ENCODE assay signal across 5 cellular contexts in the genomic region with DNA sequence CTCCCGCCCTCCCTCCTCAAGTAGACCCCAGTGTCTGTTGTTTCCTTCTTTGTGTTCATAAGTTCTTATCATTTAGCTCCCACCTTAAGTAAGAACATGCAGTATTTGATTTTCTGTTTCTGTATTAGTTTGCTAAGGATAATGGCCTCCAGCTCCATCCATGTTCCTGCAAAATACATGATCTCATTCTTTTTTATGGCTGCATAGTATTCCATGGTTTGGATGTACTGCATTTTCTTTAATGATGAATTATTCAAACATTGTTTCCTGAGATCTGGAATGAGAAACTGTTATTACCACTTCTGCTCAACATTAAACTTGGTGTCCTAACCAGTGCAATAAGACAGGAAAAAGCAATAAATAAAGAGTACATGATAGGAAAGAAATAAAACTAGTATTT. TPM values are rescaled to one million over a fixed set of nuclear protein-coding genes. Genes with fewer than 3 reads are reported as not detected.
DNase-seq lines count a peak whose midpoint lies in the region; ATAC-seq, FAIRE-seq and TF ChIP-seq lines count a peak whose summit lies in the region.
"Not testable (repeated sequence)": the region's sequence is repeated elsewhere in the genome, so short reads cannot be mapped to it uniquely, and the experiment has no call there.

No MANE protein-coding gene starts in this region.

- H3K4me1 ChIP-seq in A549; HEK293 (ENCODE audit: control insufficient read depth, insufficient read depth, low read length); K562 (replicated peaks in 1 of 2; ENCODE audit: control insufficient read depth in 2 of 2, insufficient read depth in 2 of 2, low read length in 2 of 2); pancreas; small intestine (ENCODE audit: control insufficient read depth in 2 of 2, insufficient read depth in 1 of 2, low read depth in 1 of 2, low read length in 1 of 2): not testable (repeated sequence)

- CTCF ChIA-PET in A549 (lab: Yijun Ruan, JAX); HEK293 (lab: Yijun Ruan, JAX); K562 (lab: Yijun Ruan, JAX; ENCODE audit: low intra/inter-chr PET ratio): not testable (repeated sequence)

- FAIRE-seq in A549 (lab: Jason Lieb, UNC): peak; percentile 23
- not testable (repeated sequence) for FAIRE-seq in K562 (lab: Jason Lieb, UNC)
- FAIRE-seq in pancreas (lab: Jason Lieb, UNC): peak; percentile 29
- FAIRE-seq in small intestine (lab: Jason Lieb, UNC): peak; percentile 64

- not testable (repeated sequence) for H3K4me3 ChIP-seq in A549; HEK293 (ENCODE audit: low read depth, low read length); K562; pancreas; small intestine (ENCODE audit: low read depth in 1 of 2, low read length in 2 of 2)

- not testable (repeated sequence) for H3K9ac ChIP-seq in K562 (ENCODE audit: insufficient read depth in 1 of 2, low read depth in 2 of 2, low read length in 2 of 2)

- TF ChIP-seq EP300 in A549 (IDR thresholded peaks at IDR 0.05); K562 (IDR thresholded peaks at IDR 0.05; ENCODE audit: low read length): not testable (repeated sequence)

- H3K36me3 ChIP-seq in HEK293 (ENCODE audit: control insufficient read depth in 2 of 2, insufficient read depth in 1 of 2, low read length in 2 of 2); K562 (ENCODE audit: control insufficient read depth, insufficient read depth, low read length); pancreas; small intestine (ENCODE audit: control insufficient read depth in 2 of 2, insufficient read depth in 2 of 2, low read length in 2 of 2): not testable (repeated sequence)

- not testable (repeated sequence) for H3K9me1 ChIP-seq in K562 (ENCODE audit: control insufficient read depth, insufficient read depth, low read length)

- TF ChIP-seq RAD21 in A549 (conservative IDR thresholded peaks at IDR 0.05 in 1 of 2, IDR thresholded peaks at IDR 0.05 in 1 of 2); K562 (CRISPR knock-in tag; conservative IDR thresholded peaks at IDR 0.05 in 1 of 2, IDR thresholded peaks at IDR 0.05 in 1 of 2): not testable (repeated sequence)

- TF ChIP-seq CTCF in A549 (IDR thresholded peaks at IDR 0.05); HEK293 (tag by site-specific recombination; IDR thresholded peaks at IDR 0.05); K562 (IDR thresholded peaks at IDR 0.05 in 2 of 3, conservative IDR thresholded peaks at IDR 0.05 in 1 of 3; ENCODE audit: insufficient read depth in 2 of 3, low read depth in 1 of 3, low read length in 3 of 3); pancreas (IDR thresholded peaks at IDR 0.05): not testable (repeated sequence)

- not testable (repeated sequence) for H2AFZ ChIP-seq in K562 (ENCODE audit: low read depth, low read length)

- not testable (repeated sequence) for H4K20me1 ChIP-seq in K562 (replicated peaks; ENCODE audit: control insufficient read depth, insufficient read depth, low read length)

- H3K4me2 ChIP-seq in A549; K562 (ENCODE audit: insufficient read depth, low read length): not testable (repeated sequence)

- WGBS in A549 (ENCODE audit: missing lambda C conversion rate): 9% methylated on average over 1 of the region's 1 CpG
- no CpG with 5 or more reads among the region's 1 CpG for WGBS in K562 (ENCODE audit: insufficient coverage, low coverage, missing lambda C conversion rate)
- 82% methylated on average over 1 of the region's 1 CpG for WGBS in pancreas, 2 donors
- WGBS in small intestine, 3 donors: 0 to 53% (median 50%) methylated on average over 1 of the region's 1 CpG

- not testable (repeated sequence) for ATAC-seq in A549, K562, pancreas

- intact Hi-C loops in K562 (cut with micrococcal nuclease); pancreas (cut with DNase I): not testable (repeated sequence)

- not testable (repeated sequence) for H3K9me3 ChIP-seq in A549; HEK293 (ENCODE audit: control insufficient read depth, insufficient read depth, low read depth, low read length); K562 (replicated peaks; ENCODE audit: control insufficient read depth, insufficient read depth, low read depth, low read length); pancreas; small intestine (ENCODE audit: control insufficient read depth, low read depth)

- POLR2A ChIA-PET in A549 (lab: Yijun Ruan, JAX); HEK293 (lab: Yijun Ruan, JAX); K562 (lab: Yijun Ruan, JAX): not testable (repeated sequence)

- in situ Hi-C loops in K562 (cut with MboI): not testable (repeated sequence)

- DNase-seq in A549 (ENCODE audit: low read depth in 1 of 2, low spot score in 1 of 2); K562 (ENCODE audit: extremely low read depth in 1 of 4, low spot score in 3 of 4); pancreas; small intestine: not testable (repeated sequence)

- not testable (repeated sequence) for BruUV-seq in K562 (replicated peaks; lab: Mats Ljungman, UMichigan)

- H3K79me2 ChIP-seq in K562 (ENCODE audit: control insufficient read depth, insufficient read depth, low read length): not testable (repeated sequence)

- H3K27me3 ChIP-seq in K562 (ENCODE audit: control insufficient read depth in 2 of 2, insufficient read depth in 2 of 2, low read length in 2 of 2); pancreas; small intestine (ENCODE audit: control insufficient read depth in 2 of 2, insufficient read depth in 2 of 2, low read length in 2 of 2): not testable (repeated sequence)

- not testable (repeated sequence) for H3K27ac ChIP-seq in A549; HEK293 (ENCODE audit: extremely low read depth, low read depth, low read length); K562 (ENCODE audit: extremely low read depth, low read depth, low read length); pancreas; small intestine (ENCODE audit: low read depth in 1 of 2, low read length in 1 of 2)

- not testable (repeated sequence) for TF ChIP-seq POLR2A in A549 (IDR thresholded peaks at IDR 0.05; ENCODE audit: low read length); K562 (conservative IDR thresholded peaks at IDR 0.05)

TF ChIP-seq in HEK293, 187 proteins besides CTCF, POLR2A, EP300 and RAD21:
- TF ChIP-seq ZNF146 (tag by site-specific recombination; IDR thresholded peaks at IDR 0.05): peak; percentile 94
- TF ChIP-seq, protein P1, sequence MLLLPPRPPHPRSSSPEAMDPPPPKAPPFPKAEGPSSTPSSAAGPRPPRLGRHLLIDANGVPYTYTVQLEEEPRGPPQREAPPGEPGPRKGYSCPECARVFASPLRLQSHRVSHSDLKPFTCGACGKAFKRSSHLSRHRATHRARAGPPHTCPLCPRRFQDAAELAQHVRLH (tag by site-specific recombination; IDR thresholded peaks at IDR 0.05): 0 out of 2 replicates have a peak, but pooled peaks have one; percentile 38

TF ChIP-seq in K562, 482 proteins besides CTCF, POLR2A, EP300 and RAD21:
- peak; percentile 27; the same call in 1 of the 2 replicates for TF ChIP-seq BCOR (IDR thresholded peaks at IDR 0.05)
- TF ChIP-seq RBM25 (IDR thresholded peaks at IDR 0.05; ENCODE audit: low read depth, low read length, severe bottlenecking): peak; percentile 74
- peak; percentile 77 for TF ChIP-seq ZNF146 (CRISPR knock-in tag; IDR thresholded peaks at IDR 0.05; ENCODE audit: unreplicated experiment)

RNA-seq across cellular contexts. Expression of gene PHF6, which starts 18.3 kb away (rescaled TPM):
- polyA plus RNA-seq in A549 (2011; rRNA removed) (28.7 and 29.3 TPM in 2 replicates), A549 (2017; fragmentation: RNase III; extraction: RNeasy Plus Mini Kit Qiagen cat#74134 plus additional on column Dnase treatment) (25.1 to 25.6 TPM (median 25.2 TPM) in 3 replicates), K562 (2011; rRNA removed) (37.0 and 48.7 TPM in 2 replicates), K562 (2014; fragmentation: Illumina TruSeq; extraction: Trizol) (48.1 and 62.2 TPM in 2 replicates), K562 (2014; fragmentation: Nextera tagmentation; extraction: Ambion mirVana) (10 to 100 TPM; 41.2 to 54.8 TPM), K562 (2014; rRNA removed) (33.6 and 42.2 TPM in 2 replicates), pancreas (1 to 10 TPM; 2.4 to 5.2 TPM), small intestine (1 to 10 TPM; 3.2 to 7.5 (median 4.7) TPM)
- polyA plus RNA-seq in A549 (2012; cell fraction: cytosol; rRNA removed): 3.9 and 4.5 TPM in 2 replicates
- 2.2 and 3.8 TPM in 2 replicates for polyA plus RNA-seq in A549 (2012; cell fraction: nucleus; rRNA removed)
- 9.8 and 10.8 TPM in 2 replicates for polyA minus RNA-seq in A549 (2011; rRNA and poly(A)+ RNA removed)
- total RNA-seq in K562 (2011; cell fraction: chromatin; rRNA removed; ENCODE audit: low replicate concordance): 12.4 and 37.2 TPM in 2 replicates
- total RNA-seq in K562 (2011; cell fraction: nucleolus; rRNA removed): 5.7 and 7.8 TPM in 2 replicates
- 20.0 and 41.1 TPM in 2 replicates for total RNA-seq in K562 (2011; cell fraction: nucleoplasm; rRNA removed)
- total RNA-seq in K562 (2014; rRNA removed) (32.6 and 36.0 TPM in 2 replicates), K562 (2014; rRNA removed; fragmentation: Illumina TruSeq; extraction: Trizol) (47.7 and 54.4 TPM in 2 replicates), K562 (2015; rRNA removed; fragmentation: Illumina TruSeq; extraction: Trizol) (38.9 and 41.8 TPM in 2 replicates), K562 (2021) (57.6 and 62.2 TPM in 2 replicates), pancreas (10 to 100 TPM in 2 of 6 donors, 1 to 10 TPM in 4; 4.7 to 12.4 (median 8.5) TPM)
- polyA plus RNA-seq in K562 (2011; cell fraction: cytosol; rRNA removed): 4.7 and 14.3 TPM in 2 replicates
- polyA plus RNA-seq in K562 (2011; cell fraction: nucleus; rRNA removed): 14.9 and 22.9 TPM in 2 replicates
- 36.2 and 36.6 TPM in 2 replicates for polyA plus RNA-seq in K562 (2012)
- polyA minus RNA-seq in K562 (2011; rRNA and poly(A)+ RNA removed): 68.9 and 86.2 TPM in 2 replicates
- polyA minus RNA-seq in K562 (2011; cell fraction: cytosol; rRNA and poly(A)+ RNA removed): 24.2 and 25.9 TPM in 2 replicates
- 9.3 and 20.1 TPM in 2 replicates for polyA minus RNA-seq in K562 (2011; cell fraction: nucleus; rRNA and poly(A)+ RNA removed)
